8 cellular contexts compared by ENCODE assay signal in the genomic region with DNA sequence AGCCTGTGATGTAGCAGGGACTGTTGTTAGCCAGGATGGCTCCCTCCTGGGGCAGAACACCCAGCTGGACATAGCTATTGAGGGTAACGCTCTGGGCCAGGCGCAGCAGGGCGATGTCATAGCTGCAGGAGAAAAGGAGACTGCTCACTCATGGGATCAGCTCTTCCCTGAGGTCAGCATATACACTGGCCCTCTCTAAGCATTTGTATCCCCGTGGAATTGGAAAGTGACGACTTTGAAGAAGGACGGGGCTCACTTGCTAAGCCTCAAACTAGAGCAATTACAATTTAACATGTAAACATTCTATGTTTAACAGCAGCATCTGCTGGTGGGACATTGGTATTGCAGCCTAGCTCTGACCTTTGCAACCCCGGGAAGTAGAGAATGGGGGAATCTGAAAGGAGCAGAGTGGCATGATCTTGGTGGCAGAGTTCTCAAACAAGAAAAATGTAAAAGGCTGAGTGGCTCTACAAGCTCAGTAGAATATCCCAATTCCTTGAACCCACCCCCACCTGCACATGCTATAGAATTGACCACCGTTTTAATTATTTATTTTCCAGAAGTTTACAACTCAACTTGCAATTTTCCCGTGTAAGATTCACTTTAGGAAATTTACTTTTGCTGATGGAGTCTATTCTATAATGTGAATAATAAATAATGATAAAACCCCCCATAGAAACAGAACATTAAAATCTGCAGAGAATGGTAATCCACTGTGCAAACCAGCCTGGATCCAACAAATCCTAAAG. TPM values are rescaled to one million over a fixed set of nuclear protein-coding genes. Genes with fewer than 3 reads are reported as not detected.
DNase-seq lines count a peak whose midpoint lies in the region; ATAC-seq lines count a peak whose summit lies in the region.

No MANE protein-coding gene starts in this region.

- H3K27ac ChIP-seq in cingulate gyrus (ENCODE audit: low read depth, low read length): peak overlapping the region; percentile 42

- ATAC-seq in left lobe of liver: peak; percentile 99

- DNase-seq in Ammon's horn (ENCODE audit: low spot score) (peak; percentile 84), GOT3 (lab: John Stamatoyannopoulos, UW) (peak; percentile 25), NCI-H226 (peak; percentile 57), left lobe of liver (ENCODE audit: low spot score) (peak; percentile 66), NCI-H1048 (lab: John Stamatoyannopoulos, UW) (no peak)
- peak; percentile 55 to 78 for DNase-seq in activated CD4-positive, alpha-beta T cell treated with anti-CD3 and anti-CD28 coated beads for 4 hours
- peak; percentile 77 for DNase-seq in stimulated activated CD4-positive, alpha-beta T cell treated with anti-CD3 and anti-CD28 coated beads, Interleukin-4, amount 100 ng/mL, for 24 hours

RNA-seq across cellular contexts. Expression of a gene that starts 5.0 kb away (rescaled TPM):
- not detected for total RNA-seq in left lobe of liver

RNA-seq across cellular contexts. Expression of a gene that starts 17.5 kb away (rescaled TPM):
- 2.7 TPM for total RNA-seq in left lobe of liver

RNA-seq across cellular contexts. Expression of a gene that starts 49.8 kb away (rescaled TPM):
- 1.7 TPM for total RNA-seq in left lobe of liver
